ENCODE assay signal across 8 cellular contexts in genomic region chr2:144515694-144516416, GRCh38. TPM values are rescaled to one million over a fixed set of nuclear protein-coding genes. Genes with fewer than 3 reads are reported as not detected.
DNase-seq lines count a peak whose midpoint lies in the region; ATAC-seq and TF ChIP-seq lines count a peak whose summit lies in the region.

No MANE protein-coding gene starts in this region.

- intact Hi-C loops in right cardiac atrium (cut with DNase I): loop anchor here (5.0 to 10.0 kb wide), 8 partner anchors 51 to 1236 kb away; a partner anchor contains a TSS

- peaks cover 65% of the 10 kb centered on the region for H3K79me2 ChIP-seq in DND-41 (ENCODE audit: insufficient read depth, low read length)

- H3K4me3 Mint-ChIP-seq in activated naive CD4-positive, alpha-beta T cell treated with anti-CD3 and anti-CD28 coated beads, Interleukin-2, amount 50 U/mL, for 24 hours: peak overlapping the region; percentile 76

- H3K27ac ChIP-seq in DND-41 (ENCODE audit: low read length): peak overlapping the region; percentile 77
- H3K27ac ChIP-seq in right cardiac atrium (ENCODE audit: low read length): peak overlapping the region; percentile 100

- H3K4me1 Mint-ChIP-seq in activated naive CD4-positive, alpha-beta T cell treated with anti-CD3 and anti-CD28 coated beads, Interleukin-2, amount 50 U/mL, for 24 hours: peaks cover 11% of the 10 kb centered on the region

- peak; percentile 23 for TF ChIP-seq CTCF in DND-41 (IDR thresholded peaks at IDR 0.05; ENCODE audit: borderline replicate concordance, extremely low read depth, low read length, poor library complexity, severe bottlenecking)

- H3K27me3 ChIP-seq in DND-41 (ENCODE audit: insufficient read depth, low read length, poor library complexity) (peaks cover 18% of the 10 kb centered on the region), right cardiac atrium (ENCODE audit: control insufficient read depth, insufficient read depth) (no peaks in the 10 kb centered on the region)

- H3K9ac ChIP-seq in DND-41 (ENCODE audit: low read depth, low read length): peak overlapping the region; percentile 75

- no peaks in the 10 kb centered on the region for H3K9me3 Mint-ChIP-seq in activated naive CD4-positive, alpha-beta T cell treated with anti-CD3 and anti-CD28 coated beads, Interleukin-2, amount 50 U/mL, for 24 hours

- H3K4me2 ChIP-seq in DND-41 (ENCODE audit: insufficient read depth, low read length): peak overlapping the region; percentile 71

- WGBS in right cardiac atrium: under 1% methylated on average over 50 of the region's 50 CpGs

- ATAC-seq in DND-41 (ENCODE audit: insufficient read depth, low read depth) (peak; percentile 63), right cardiac atrium (peak; percentile 19 to 40), HG03097 (IDR thresholded peaks at IDR 0.05; ENCODE audit: low FRiP score, unreplicated experiment) (no peak)

- H3K36me3 Mint-ChIP-seq in activated naive CD4-positive, alpha-beta T cell treated with anti-CD3 and anti-CD28 coated beads, Interleukin-2, amount 50 U/mL, for 24 hours: peaks cover 2% of the 10 kb centered on the region

- H2AFZ ChIP-seq in DND-41 (ENCODE audit: low read depth, low read length): peak overlapping the region; percentile 82

- H4K20me1 ChIP-seq in DND-41 (ENCODE audit: insufficient read depth, low read length): peaks cover 4% of the 10 kb centered on the region; the same call in 1 of the 2 replicates

- H3K4me1 ChIP-seq in DND-41 (ENCODE audit: insufficient read depth, low read length): peaks cover 49% of the 10 kb centered on the region
- H3K4me1 ChIP-seq in right cardiac atrium (ENCODE audit: control insufficient read depth, insufficient read depth, low read length): no peaks in the 10 kb centered on the region

- peak; percentile 32 for DNase-seq in DND-41
- DNase-seq in NAMALWA (ENCODE audit: low spot score): peak; percentile 68
- peak; percentile 56 to 87 (median 82) for DNase-seq in right cardiac atrium
- DNase-seq in retina: peak; percentile 81
- no peak for DNase-seq in foreskin melanocyte
- DNase-seq in NCI-H226: no peak

- peak overlapping the region; percentile 60 for H3K27ac Mint-ChIP-seq in activated naive CD4-positive, alpha-beta T cell treated with anti-CD3 and anti-CD28 coated beads, Interleukin-2, amount 50 U/mL, for 24 hours

- no peaks in the 10 kb centered on the region for H3K36me3 ChIP-seq in DND-41 (ENCODE audit: insufficient read depth, low read length)

- H3K4me3 ChIP-seq in DND-41 (ENCODE audit: low read depth in 1 of 2, low read length in 2 of 2): peak overlapping the region; percentile 61 to 71; a peak in 3 of 4 replicates
- H3K4me3 ChIP-seq in right cardiac atrium (ENCODE audit: low read length): peak overlapping the region; percentile 98

- H3K27me3 Mint-ChIP-seq in activated naive CD4-positive, alpha-beta T cell treated with anti-CD3 and anti-CD28 coated beads, Interleukin-2, amount 50 U/mL, for 24 hours: peaks cover 39% of the 10 kb centered on the region

- no peaks in the 10 kb centered on the region for H3K9me3 ChIP-seq in DND-41 (ENCODE audit: insufficient read depth, low read length, severe bottlenecking)
- H3K9me3 ChIP-seq in right cardiac atrium (ENCODE audit: control insufficient read depth, low read length): no peaks in the 10 kb centered on the region

RNA-seq across cellular contexts. Expression of gene ZEB2, which starts 4.1 kb away (rescaled TPM):
- 100 to 1,000 TPM; 132 to 147 (median 141) TPM for total RNA-seq in right cardiac atrium
- polyA plus RNA-seq in right cardiac atrium: 40.2 TPM

Comparison
In these comparisons a context has a peak if more than half of its experiments do, and no peak if none do; other contexts are left out.
1. DNase-seq: peak in DND-41 (single experiment), NAMALWA (single experiment), right cardiac atrium (3 of 3) and retina (single experiment); none in foreskin melanocyte (single experiment) and NCI-H226 (single experiment).